ENCODE assay signal across 1 cellular context in the genomic region with DNA sequence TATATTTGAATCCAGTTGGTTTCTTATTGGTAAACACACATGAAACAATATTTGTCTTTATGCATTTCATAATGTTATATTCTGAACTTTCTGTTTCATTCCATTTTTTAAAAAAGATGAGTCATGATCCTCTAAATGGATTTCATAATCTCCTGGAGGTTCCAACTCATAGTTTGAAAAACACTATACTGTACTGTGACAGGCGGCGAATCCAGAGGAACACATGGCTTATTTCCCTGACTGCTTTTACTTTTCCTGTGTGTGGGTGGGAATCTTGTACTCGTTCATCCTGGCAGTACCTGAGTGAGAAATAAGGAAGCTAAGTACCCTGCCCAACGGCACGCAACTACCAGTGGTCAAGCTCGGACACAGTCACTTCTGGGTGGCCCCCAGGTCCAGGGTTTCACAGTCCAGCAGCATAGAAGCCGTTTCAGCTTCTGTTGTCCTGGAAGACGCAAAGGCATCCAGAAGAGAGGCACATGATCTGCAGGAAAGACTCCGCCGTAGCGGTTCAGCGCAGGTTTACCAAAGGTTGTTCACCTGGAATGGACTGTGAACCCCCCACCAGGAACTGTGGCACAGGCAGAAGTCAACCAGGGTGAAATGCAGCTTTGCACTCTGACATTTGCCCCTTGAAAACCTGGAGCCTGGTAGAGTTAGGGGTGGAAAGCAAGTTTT.
TF ChIP-seq lines count a peak whose summit lies in the region.

No MANE protein-coding gene starts in this region.

TF ChIP-seq in IMR-90, 13 proteins besides CTCF, POLR2A, EP300 and RAD21:
- no peak for TF ChIP-seq RCOR1 (IDR thresholded peaks at IDR 0.05; ENCODE audit: insufficient replicate concordance, low read length)
- peak; percentile 94 for TF ChIP-seq MXI1 (IDR thresholded peaks at IDR 0.05; ENCODE audit: borderline replicate concordance, low read depth, low read length)
- TF ChIP-seq, protein P1, sequence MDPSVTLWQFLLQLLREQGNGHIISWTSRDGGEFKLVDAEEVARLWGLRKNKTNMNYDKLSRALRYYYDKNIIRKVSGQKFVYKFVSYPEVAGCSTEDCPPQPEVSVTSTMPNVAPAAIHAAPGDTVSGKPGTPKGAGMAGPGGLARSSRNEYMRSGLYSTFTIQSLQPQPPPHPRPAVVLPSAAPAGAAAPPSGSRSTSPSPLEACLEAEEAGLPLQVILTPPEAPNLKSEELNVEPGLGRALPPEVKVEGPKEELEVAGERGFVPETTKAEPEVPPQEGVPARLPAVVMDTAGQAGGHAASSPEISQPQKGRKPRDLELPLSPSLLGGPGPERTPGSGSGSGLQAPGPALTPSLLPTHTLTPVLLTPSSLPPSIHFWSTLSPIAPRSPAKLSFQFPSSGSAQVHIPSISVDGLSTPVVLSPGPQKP (IDR thresholded peaks at IDR 0.05; ENCODE audit: borderline replicate concordance, low read depth, low read length), result no peak
- no peak for TF ChIP-seq BHLHE40 (IDR thresholded peaks at IDR 0.05; ENCODE audit: low read depth, low read length)
- no peak for TF ChIP-seq MAZ (IDR thresholded peaks at IDR 0.05; ENCODE audit: borderline replicate concordance, low read depth, low read length)
- TF ChIP-seq MAFK (IDR thresholded peaks at IDR 0.05; ENCODE audit: low read depth, low read length), result no peak
- no peak for TF ChIP-seq SMC3 (IDR thresholded peaks at IDR 0.05; ENCODE audit: low read depth, low read length)
- TF ChIP-seq NFE2L2 (IDR thresholded peaks at IDR 0.05; ENCODE audit: low read depth, low read length), result peak; percentile 52
- peak; percentile 77 for TF ChIP-seq CEBPB (IDR thresholded peaks at IDR 0.05; ENCODE audit: low read depth, low read length)
- TF ChIP-seq, protein P2, sequence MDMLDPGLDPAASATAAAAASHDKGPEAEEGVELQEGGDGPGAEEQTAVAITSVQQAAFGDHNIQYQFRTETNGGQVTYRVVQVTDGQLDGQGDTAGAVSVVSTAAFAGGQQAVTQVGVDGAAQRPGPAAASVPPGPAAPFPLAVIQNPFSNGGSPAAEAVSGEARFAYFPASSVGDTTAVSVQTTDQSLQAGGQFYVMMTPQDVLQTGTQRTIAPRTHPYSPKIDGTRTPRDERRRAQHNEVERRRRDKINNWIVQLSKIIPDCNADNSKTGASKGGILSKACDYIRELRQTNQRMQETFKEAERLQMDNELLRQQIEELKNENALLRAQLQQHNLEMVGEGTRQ (IDR thresholded peaks at IDR 0.05; ENCODE audit: low read depth, low read length), result no peak
- no peak for TF ChIP-seq RFX5 (IDR thresholded peaks at IDR 0.05; ENCODE audit: low read depth, low read length)
- TF ChIP-seq FOS (IDR thresholded peaks at IDR 0.05; ENCODE audit: low read depth, low read length), result peak; percentile 26; the same call in 1 of the 2 replicates
